8 cellular contexts compared by ENCODE assay signal in genomic region chr1:233240839-233241682, GRCh38.
DNase-seq lines count a peak whose midpoint lies in the region; ATAC-seq and TF ChIP-seq lines count a peak whose summit lies in the region.

No MANE protein-coding gene starts in this region.

- in situ Hi-C loops in brain microvascular endothelial cell (cut with HindIII; ENCODE audit: low pct_ligation_motif_present, low sequenced_read_pairs): no loop called here

- H3K4me1 Mint-ChIP-seq in stimulated activated naive CD8-positive, alpha-beta T cell treated with anti-CD3 and anti-CD28 coated beads, Interleukin-15, amount 100 ng/mL, for 72 hours: no peaks in the 10 kb centered on the region

- DNase-seq in CD1c-positive myeloid dendritic cell (ENCODE audit: extremely low spot score) (peak; percentile 68), NCI-H2107 (lab: John Stamatoyannopoulos, UW) (peak; percentile 29), brain microvascular endothelial cell (peak; percentile 56), iris pigment epithelial cell (ENCODE audit: low read depth) (peak; percentile 61), foreskin melanocyte (no peak)
- DNase-seq in stimulated activated naive CD8-positive, alpha-beta T cell treated with anti-CD3 and anti-CD28 coated beads, Interleukin-15, amount 100 ng/mL, for 72 hours: peak; percentile 4 to 14
- DNase-seq in activated T-cell treated with anti-CD3 and anti-CD28 coated beads, Interleukin-2, amount 50 U/mL, for 48 hours: no peak

- no peaks in the 10 kb centered on the region for H3K27me3 ChIP-seq in brain microvascular endothelial cell (replicated peaks)

- no peak overlapping the region for H3K4me3 Mint-ChIP-seq in stimulated activated naive CD8-positive, alpha-beta T cell treated with anti-CD3 and anti-CD28 coated beads, Interleukin-15, amount 100 ng/mL, for 72 hours

- peak; percentile 82 for ATAC-seq in GM19043 (IDR thresholded peaks at IDR 0.05; ENCODE audit: low read depth, unreplicated experiment)
- peak; percentile 68 for ATAC-seq in stimulated activated naive CD8-positive, alpha-beta T cell treated with anti-CD3 and anti-CD28 coated beads, Interleukin-15, amount 100 ng/mL, for 72 hours

- no peaks in the 10 kb centered on the region for H3K27me3 Mint-ChIP-seq in stimulated activated naive CD8-positive, alpha-beta T cell treated with anti-CD3 and anti-CD28 coated beads, Interleukin-15, amount 100 ng/mL, for 72 hours

- no peaks in the 10 kb centered on the region for H3K9me3 Mint-ChIP-seq in stimulated activated naive CD8-positive, alpha-beta T cell treated with anti-CD3 and anti-CD28 coated beads, Interleukin-15, amount 100 ng/mL, for 72 hours

- TF ChIP-seq CTCF in brain microvascular endothelial cell (IDR thresholded peaks at IDR 0.05; ENCODE audit: low read depth, low read length, missing control alignments): peak; percentile 88

- H3K4me3 ChIP-seq in brain microvascular endothelial cell (ENCODE audit: low read depth, low read length): no peak overlapping the region

- H3K36me3 ChIP-seq in brain microvascular endothelial cell (replicated peaks): no peaks in the 10 kb centered on the region

- no peak overlapping the region for H3K27ac Mint-ChIP-seq in stimulated activated naive CD8-positive, alpha-beta T cell treated with anti-CD3 and anti-CD28 coated beads, Interleukin-15, amount 100 ng/mL, for 72 hours

- no peak overlapping the region for H3K27ac ChIP-seq in brain microvascular endothelial cell

Comparison
In these comparisons a context has a peak if more than half of its experiments do, and no peak if none do; other contexts are left out.
1. DNase-seq: peak in CD1c-positive myeloid dendritic cell (single experiment), NCI-H2107 (single experiment), brain microvascular endothelial cell (single experiment), iris pigment epithelial cell (single experiment) and stimulated activated naive CD8-positive, alpha-beta T cell treated with anti-CD3 and anti-CD28 coated beads, Interleukin-15, amount 100 ng/mL, for 72 hours (2 of 2); none in foreskin melanocyte (single experiment) and activated T-cell treated with anti-CD3 and anti-CD28 coated beads, Interleukin-2, amount 50 U/mL, for 48 hours (0 of 2).